ENCODE assay signal across 15 cellular contexts in the genomic region with DNA sequence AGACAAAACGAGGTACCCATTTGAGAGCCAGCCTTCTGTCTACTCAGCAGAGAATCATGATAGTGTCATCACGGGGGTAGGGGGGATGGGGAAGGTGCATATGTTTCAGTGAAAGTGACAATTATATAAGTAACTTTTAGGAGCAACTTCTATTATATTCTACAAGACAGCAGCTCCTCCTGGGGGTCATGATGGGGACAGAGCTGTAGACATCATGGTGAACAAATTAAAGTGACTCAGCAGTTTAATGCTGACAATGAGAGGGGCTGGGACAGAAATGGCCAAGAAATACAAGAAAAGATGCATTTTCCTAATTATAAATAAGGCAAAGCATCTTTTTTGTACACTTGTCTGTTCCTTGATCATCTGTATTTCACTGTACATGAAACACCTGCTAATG. TPM values are rescaled to one million over a fixed set of nuclear protein-coding genes. Genes with fewer than 3 reads are reported as not detected.
DNase-seq lines count a peak whose midpoint lies in the region; ATAC-seq and TF ChIP-seq lines count a peak whose summit lies in the region.
"Had no signal": no experiment of that assay in that cellular context is flagged by ENCODE, and none has a peak within 500 bp of the region (broad histone marks: within the 10 kb centered on the region; RNA-seq: fewer than 3 reads in every experiment).

No MANE protein-coding gene starts in this region.

- H3K27me3 ChIP-seq in psoas muscle (ENCODE audit: insufficient read depth in 3 of 3, low read length in 2 of 3) = no peaks in the 10 kb centered on the region
- H3K27me3 ChIP-seq: uterus had no signal

- ATAC-seq in WTC11 = no peak
- no peak for ATAC-seq in psoas muscle
- no peak for ATAC-seq in GM21390 (IDR thresholded peaks at IDR 0.05; ENCODE audit: unreplicated experiment)
- ATAC-seq: left cardiac atrium had no signal

- H3K27me3 Mint-ChIP-seq in activated naive CD4-positive, alpha-beta T cell treated with anti-CD3 and anti-CD28 coated beads for 36 hours (ENCODE audit: low read depth) = no peaks in the 10 kb centered on the region
- H3K27me3 Mint-ChIP-seq in WTC11 (ENCODE audit: low read depth) = peaks cover 49% of the 10 kb centered on the region
- H3K27me3 Mint-ChIP-seq: CD8-positive, alpha-beta memory T cell had no signal

- WGBS in psoas muscle, 3 donors = 55 to 72% (median 62%) methylated on average over 2 of the region's 2 CpGs

- DNase-seq in activated naive CD4-positive, alpha-beta T cell treated with anti-CD3 and anti-CD28 coated beads for 36 hours = peak; percentile 31
- no peak for DNase-seq in activated naive CD4-positive, alpha-beta T cell treated with Interleukin-2 at 50 U/mL for 16 hours
- DNase-seq in M059J (ENCODE audit: low read depth) = peak; percentile 21
- no peak for DNase-seq in WTC11 (ENCODE audit: low spot score)
- no peak for DNase-seq in psoas muscle
- DNase-seq in COLO829 (ENCODE audit: low spot score) = no peak
- DNase-seq in stimulated activated CD4-positive, alpha-beta T cell treated with anti-CD3 and anti-CD28 coated beads, Interleukin-4, amount 100 ng/mL, for 24 hours = no peak
- DNase-seq: CD8-positive, alpha-beta memory T cell; left cardiac atrium; NCI-H1417; NCI-H748 treated with DMSO at 0.1 percent for 48 hours; uterus had no signal

- H3K4me3 ChIP-seq in psoas muscle = no peak overlapping the region
- H3K4me3 ChIP-seq: smooth muscle cell, uterus had no signal

- H3K4me1 Mint-ChIP-seq in activated naive CD4-positive, alpha-beta T cell treated with anti-CD3 and anti-CD28 coated beads for 36 hours (ENCODE audit: low read depth) = no peaks in the 10 kb centered on the region
- no peaks in the 10 kb centered on the region for H3K4me1 Mint-ChIP-seq in WTC11
- H3K4me1 Mint-ChIP-seq: CD8-positive, alpha-beta memory T cell; nephron had no signal

- CTCF ChIA-PET in activated naive CD4-positive, alpha-beta T cell treated with anti-CD3 and anti-CD28 coated beads for 36 hours (lab: Charles Lee) = interaction anchor here (0.6 kb wide), 1 partner anchor 941 kb away, joined by 5 read pairs; no protein-coding TSS in a partner anchor
- CTCF ChIA-PET in WTC11 (lab: Charles Lee) = interaction anchor here (1.8 kb wide), 1 partner anchor 14 kb away, joined by 11 read pairs; no protein-coding TSS in a partner anchor

- TF ChIP-seq CTCF in WTC11 (IDR thresholded peaks at IDR 0.05) (no peak), psoas muscle (IDR thresholded peaks at IDR 0.05) (no peak)

- H3K9me3 Mint-ChIP-seq in activated naive CD4-positive, alpha-beta T cell treated with anti-CD3 and anti-CD28 coated beads for 36 hours = no peaks in the 10 kb centered on the region
- H3K9me3 Mint-ChIP-seq in WTC11 = peaks cover 38% of the 10 kb centered on the region
- H3K9me3 Mint-ChIP-seq: CD8-positive, alpha-beta memory T cell had no signal

- POLR2A ChIA-PET in WTC11 (lab: Charles Lee) = no interaction called here

- H3K9me3 ChIP-seq in psoas muscle = no peaks in the 10 kb centered on the region
- H3K9me3 ChIP-seq: uterus had no signal

- H3K4me1 ChIP-seq in psoas muscle = peaks cover 59% of the 10 kb centered on the region
- H3K4me1 ChIP-seq: uterus had no signal

- peak overlapping the region; percentile 97 for H3K27ac ChIP-seq in psoas muscle
- H3K27ac ChIP-seq: uterus had no signal

- intact Hi-C loops in activated naive CD4-positive, alpha-beta T cell treated with anti-CD3 and anti-CD28 coated beads for 36 hours (cut with micrococcal nuclease) = no loop called here
- intact Hi-C loops in psoas muscle (cut with DNase I) = no loop called here

- H3K27ac Mint-ChIP-seq in activated naive CD4-positive, alpha-beta T cell treated with anti-CD3 and anti-CD28 coated beads for 36 hours = no peak overlapping the region
- H3K27ac Mint-ChIP-seq in WTC11 = no peak overlapping the region
- H3K27ac Mint-ChIP-seq: nephron had no signal

- no peaks in the 10 kb centered on the region for H3K36me3 Mint-ChIP-seq in activated naive CD4-positive, alpha-beta T cell treated with anti-CD3 and anti-CD28 coated beads for 36 hours (ENCODE audit: low read depth)
- peaks cover 35% of the 10 kb centered on the region for H3K36me3 Mint-ChIP-seq in WTC11

- H3K4me3 Mint-ChIP-seq in activated naive CD4-positive, alpha-beta T cell treated with anti-CD3 and anti-CD28 coated beads for 36 hours = no peak overlapping the region
- H3K4me3 Mint-ChIP-seq in WTC11 = no peak overlapping the region
- H3K4me3 Mint-ChIP-seq: CD8-positive, alpha-beta memory T cell; nephron had no signal

- peaks cover 0 to 16% of the 10 kb centered on the region in 2 donors for H3K36me3 ChIP-seq in psoas muscle (ENCODE audit: insufficient read depth in 1 of 2, low read depth in 1 of 2)
- H3K36me3 ChIP-seq: uterus had no signal

TF ChIP-seq in WTC11, 78 proteins besides CTCF, POLR2A, EP300 and RAD21:
- TF ChIP-seq NFE2L1 (CRISPR knock-in tag; IDR thresholded peaks at IDR 0.05) = 0 out of 2 replicates have a peak, but pooled peaks have one; percentile 20
- TF ChIP-seq, protein P1, sequence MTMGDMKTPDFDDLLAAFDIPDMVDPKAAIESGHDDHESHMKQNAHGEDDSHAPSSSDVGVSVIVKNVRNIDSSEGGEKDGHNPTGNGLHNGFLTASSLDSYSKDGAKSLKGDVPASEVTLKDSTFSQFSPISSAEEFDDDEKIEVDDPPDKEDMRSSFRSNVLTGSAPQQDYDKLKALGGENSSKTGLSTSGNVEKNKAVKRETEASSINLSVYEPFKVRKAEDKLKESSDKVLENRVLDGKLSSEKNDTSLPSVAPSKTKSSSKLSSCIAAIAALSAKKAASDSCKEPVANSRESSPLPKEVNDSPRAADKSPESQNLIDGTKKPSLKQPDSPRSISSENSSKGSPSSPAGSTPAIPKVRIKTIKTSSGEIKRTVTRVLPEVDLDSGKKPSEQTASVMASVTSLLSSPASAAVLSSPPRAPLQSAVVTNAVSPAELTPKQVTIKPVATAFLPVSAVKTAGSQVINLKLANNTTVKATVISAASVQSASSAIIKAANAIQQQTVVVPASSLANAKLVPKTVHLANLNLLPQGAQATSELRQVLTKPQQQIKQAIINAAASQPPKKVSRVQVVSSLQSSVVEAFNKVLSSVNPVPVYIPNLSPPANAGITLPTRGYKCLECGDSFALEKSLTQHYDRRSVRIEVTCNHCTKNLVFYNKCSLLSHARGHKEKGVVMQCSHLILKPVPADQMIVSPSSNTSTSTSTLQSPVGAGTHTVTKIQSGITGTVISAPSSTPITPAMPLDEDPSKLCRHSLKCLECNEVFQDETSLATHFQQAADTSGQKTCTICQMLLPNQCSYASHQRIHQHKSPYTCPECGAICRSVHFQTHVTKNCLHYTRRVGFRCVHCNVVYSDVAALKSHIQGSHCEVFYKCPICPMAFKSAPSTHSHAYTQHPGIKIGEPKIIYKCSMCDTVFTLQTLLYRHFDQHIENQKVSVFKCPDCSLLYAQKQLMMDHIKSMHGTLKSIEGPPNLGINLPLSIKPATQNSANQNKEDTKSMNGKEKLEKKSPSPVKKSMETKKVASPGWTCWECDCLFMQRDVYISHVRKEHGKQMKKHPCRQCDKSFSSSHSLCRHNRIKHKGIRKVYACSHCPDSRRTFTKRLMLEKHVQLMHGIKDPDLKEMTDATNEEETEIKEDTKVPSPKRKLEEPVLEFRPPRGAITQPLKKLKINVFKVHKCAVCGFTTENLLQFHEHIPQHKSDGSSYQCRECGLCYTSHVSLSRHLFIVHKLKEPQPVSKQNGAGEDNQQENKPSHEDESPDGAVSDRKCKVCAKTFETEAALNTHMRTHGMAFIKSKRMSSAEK (CRISPR knock-in tag; IDR thresholded peaks at IDR 0.05; ENCODE audit: borderline replicate concordance) = no peak

RNA-seq across cellular contexts. Expression of a gene that starts 11.8 kb away (rescaled TPM):
- total RNA-seq in activated naive CD4-positive, alpha-beta T cell treated with anti-CD3 and anti-CD28 coated beads for 36 hours = 1 to 10 TPM in 1 of 2 experiments, under 1 TPM in 1; 0.83 to 1.5 TPM
- total RNA-seq in M059J (2014; rRNA removed; shearing (Covaris generic)) = 0.34 TPM in 1 of 2 replicates, not detected in the other
- total RNA-seq in WTC11 (2021) = 0.70 to 1.4 TPM (median 1.3 TPM) in 3 replicates
- total RNA-seq in psoas muscle = 100 to 1,000 TPM; 216 to 413 (median 266) TPM
- polyA plus RNA-seq in psoas muscle = 100 to 1,000 TPM; 114 to 214 (median 154) TPM

Comparison
In these comparisons a context has a peak if more than half of its experiments do, and no peak if none do; other contexts are left out.
1. DNase-seq: peak in activated naive CD4-positive, alpha-beta T cell treated with anti-CD3 and anti-CD28 coated beads for 36 hours (single experiment) and M059J (single experiment); none in activated naive CD4-positive, alpha-beta T cell treated with Interleukin-2 at 50 U/mL for 16 hours (single experiment), WTC11 (single experiment), psoas muscle (0 of 2), COLO829 (single experiment) and stimulated activated CD4-positive, alpha-beta T cell treated with anti-CD3 and anti-CD28 coated beads, Interleukin-4, amount 100 ng/mL, for 24 hours (single experiment).
2. RNA of a gene that starts 11.8 kb away (total RNA-seq): 216 to 413 TPM in psoas muscle; 0.83 to 1.5 TPM in activated naive CD4-positive, alpha-beta T cell treated with anti-CD3 and anti-CD28 coated beads for 36 hours, 0.70 to 1.4 TPM in WTC11 and 0.34 TPM in M059J; every median in the first group is over 10 times any median in the second.